Comparison of ENCODE assay signal across 8 cellular contexts in the genomic region with DNA sequence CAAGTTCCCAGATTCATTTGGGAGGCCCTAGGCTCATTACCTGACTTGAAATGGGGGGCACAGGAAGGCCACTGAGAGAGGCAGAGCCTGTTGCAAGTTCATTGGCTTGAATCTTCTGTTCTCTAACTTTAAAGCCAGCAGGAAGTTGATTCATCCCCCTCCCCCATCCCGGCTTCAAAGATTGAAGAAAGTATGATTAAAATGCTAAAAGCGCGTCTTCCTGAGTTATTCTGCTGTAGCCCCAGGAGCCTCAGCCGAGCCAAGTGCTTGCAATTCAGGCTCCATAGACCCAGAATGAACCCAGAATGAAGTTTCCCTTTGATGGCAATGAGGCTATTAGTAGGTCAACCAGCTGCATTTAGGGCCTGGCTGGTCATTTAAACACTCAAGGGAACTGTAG. TPM values are rescaled to one million over a fixed set of nuclear protein-coding genes. Genes with fewer than 3 reads are reported as not detected.
DNase-seq lines count a peak whose midpoint lies in the region; ATAC-seq, FAIRE-seq and TF ChIP-seq lines count a peak whose summit lies in the region.

No MANE protein-coding gene starts in this region.

- H3K9me3 Mint-ChIP-seq in activated naive CD8-positive, alpha-beta T cell treated with anti-CD3 and anti-CD28 coated beads, Interleukin-2, amount 10 ng/mL, durations not matched to agents 7 days and 5 days, result no peaks in the 10 kb centered on the region

- no TSS peak for BruUV-seq in HepG2 (replicated peaks; lab: Mats Ljungman, UMichigan)

- CTCF ChIA-PET in HepG2 (lab: Yijun Ruan, JAX; ENCODE audit: low intra/inter-chr PET ratio, low total read pairs), result no interaction called here

- H4K20me1 ChIP-seq in HepG2 (ENCODE audit: insufficient read depth, low read length) (no peaks in the 10 kb centered on the region), keratinocyte (ENCODE audit: control insufficient read depth, extremely low read depth, insufficient read depth, low read length) (no peaks in the 10 kb centered on the region)

- dilution Hi-C loops in keratinocyte (cut with MboI; ENCODE audit: extremely low pct_ligation_motif_present, low sequenced_read_pairs), result no loop called here

- no peak overlapping the region for H3K4me3 ChIP-seq in liver (ENCODE audit: low read depth in 1 of 3, low read length in 3 of 3)
- H3K4me3 ChIP-seq in HepG2 (replicated peaks in 1 of 3; ENCODE audit: insufficient read depth in 1 of 3, low read depth in 2 of 3, low read length in 3 of 3), result no peak overlapping the region
- H3K4me3 ChIP-seq in keratinocyte (ENCODE audit: control insufficient read depth in 2 of 3, extremely low read depth in 1 of 3, insufficient read depth in 2 of 3, low read depth in 1 of 3, low read length in 3 of 3), result no peak overlapping the region

- H3K9ac ChIP-seq in liver (ENCODE audit: low read depth in 1 of 2, low read length in 2 of 2) (no peak overlapping the region), HepG2 (ENCODE audit: insufficient read depth, low read depth, low read length) (no peak overlapping the region), keratinocyte (ENCODE audit: control insufficient read depth, extremely low read depth, insufficient read depth, low read length) (no peak overlapping the region)

- POLR2A ChIA-PET in HepG2 (lab: Yijun Ruan, JAX), result no interaction called here
- POLR2A ChIA-PET in activated naive CD8-positive, alpha-beta T cell treated with anti-CD3 and anti-CD28 coated beads, Interleukin-2, amount 10 ng/mL, durations not matched to agents 7 days and 5 days (lab: Charles Lee), result interaction anchor here (0.9 to 1.4 kb wide), 3 partner anchors 12 to 27 kb away, joined by 3 to 5 read pairs (median 4); no protein-coding TSS in a partner anchor

- no peak for TF ChIP-seq POLR2A in HepG2 (IDR thresholded peaks at IDR 0.05; ENCODE audit: insufficient read depth in 1 of 2, low read depth in 2 of 2, low read length in 2 of 2)

- no peak for TF ChIP-seq EP300 in HepG2 (IDR thresholded peaks at IDR 0.05; ENCODE audit: low read depth in 2 of 2, low read length in 2 of 2)
- TF ChIP-seq EP300 in HepG2 (CRISPR knock-in tag; IDR thresholded peaks at IDR 0.05; ENCODE audit: borderline replicate concordance), result no peak

- ATAC-seq in HepG2, result no peak
- peak; percentile 50 for ATAC-seq in activated naive CD8-positive, alpha-beta T cell treated with anti-CD3 and anti-CD28 coated beads, Interleukin-2, amount 10 ng/mL, durations not matched to agents 7 days and 5 days (ENCODE audit: low read depth)

- peak overlapping the region; percentile 56 to 66 for H3K27ac ChIP-seq in liver (ENCODE audit: low read depth in 1 of 2, low read length in 2 of 2)
- no peak overlapping the region for H3K27ac ChIP-seq in HepG2 (ENCODE audit: extremely low read length, insufficient read depth, low read length)
- no peak overlapping the region for H3K27ac ChIP-seq in keratinocyte (ENCODE audit: control insufficient read depth, insufficient read depth, low read length)

- H3K4me2 ChIP-seq in HepG2 (ENCODE audit: low read depth, low read length), result no peak overlapping the region
- H3K4me2 ChIP-seq in keratinocyte (ENCODE audit: control insufficient read depth, extremely low read depth, insufficient read depth, low read depth, low read length), result peak overlapping the region; percentile 54

- TF ChIP-seq CTCF in liver (IDR thresholded peaks at IDR 0.05; ENCODE audit: low read depth, low read length, missing input control) (no peak), HepG2 (CRISPR knock-in tag; IDR thresholded peaks at IDR 0.05) (no peak), keratinocyte (optimal IDR thresholded peaks at IDR 0.05 in 1 of 3, IDR thresholded peaks at IDR 0.05 in 1 of 3, conservative IDR thresholded peaks at IDR 0.05 in 1 of 3; ENCODE audit: extremely low read depth in 1 of 3, insufficient read depth in 2 of 3, low read length in 3 of 3) (no peak)

- H3K36me3 ChIP-seq in liver (ENCODE audit: control insufficient read depth in 4 of 4, insufficient read depth in 3 of 4, low read depth in 1 of 4, low read length in 3 of 4) (no peaks in the 10 kb centered on the region), HepG2 (replicated peaks in 1 of 2; ENCODE audit: control insufficient read depth in 1 of 2, insufficient read depth in 2 of 2, low read length in 2 of 2) (peaks cover 0 to 3% of the 10 kb centered on the region in 2 experiments; a peak in 1 of 5 replicates), keratinocyte (ENCODE audit: control insufficient read depth in 2 of 2, extremely low read depth in 1 of 2, insufficient read depth in 2 of 2, low read length in 2 of 2) (no peaks in the 10 kb centered on the region)

- TF ChIP-seq RAD21 in liver (IDR thresholded peaks at IDR 0.05), result no peak
- no peak for TF ChIP-seq RAD21 in HepG2 (CRISPR knock-in tag; IDR thresholded peaks at IDR 0.05)

- 49% methylated on average over 4 of the region's 4 CpGs for WGBS in liver
- WGBS in HepG2 (ENCODE audit: low lambda C conversion rate), result 100% methylated on average over 1 of the region's 4 CpGs

- H3K4me1 ChIP-seq in liver (ENCODE audit: control insufficient read depth in 4 of 4, insufficient read depth in 4 of 4, low read length in 3 of 4) (peaks cover 5 to 27% (median 18%) of the 10 kb centered on the region in 4 donors), HepG2 (ENCODE audit: insufficient read depth, low read length) (0 out of 2 replicates have a peak, but pooled peaks cover 6% of the 10 kb centered on the region), keratinocyte (ENCODE audit: control insufficient read depth, extremely low read depth, insufficient read depth, low read length) (peaks cover 23% of the 10 kb centered on the region)

- intact Hi-C loops in HepG2 (cut with micrococcal nuclease; ENCODE audit: unreplicated experiment), result no loop called here

- peak overlapping the region; percentile 86 for H3K27ac Mint-ChIP-seq in activated naive CD8-positive, alpha-beta T cell treated with anti-CD3 and anti-CD28 coated beads, Interleukin-2, amount 10 ng/mL, durations not matched to agents 7 days and 5 days

- H3K4me1 Mint-ChIP-seq in activated naive CD8-positive, alpha-beta T cell treated with anti-CD3 and anti-CD28 coated beads, Interleukin-2, amount 10 ng/mL, durations not matched to agents 7 days and 5 days, result peaks cover 16% of the 10 kb centered on the region

- H2AFZ ChIP-seq in HepG2 (ENCODE audit: low read length), result no peak overlapping the region
- H2AFZ ChIP-seq in keratinocyte (ENCODE audit: control insufficient read depth, low read length), result peak overlapping the region; percentile 12

- no peak for DNase-seq in HepG2 (ENCODE audit: low spot score)
- no peak for DNase-seq in activated naive CD8-positive, alpha-beta T cell treated with anti-CD3 and anti-CD28 coated beads, Interleukin-2, amount 10 ng/mL, durations not matched to agents 7 days and 5 days
- no peak for DNase-seq in keratinocyte (ENCODE audit: low read depth, low spot score)
- peak; percentile 14 for DNase-seq in urothelium cell line (ENCODE audit: low spot score)
- no peak for DNase-seq in GM19238 (ENCODE audit: insufficient read length, low spot score)
- DNase-seq in NCI-H526 (lab: John Stamatoyannopoulos, UW), result no peak
- no peak for DNase-seq in NCI-H2196 treated with DMSO at 0.1 percent for 48 hours (lab: John Stamatoyannopoulos, UW; ENCODE audit: unreplicated experiment)

- no peaks in the 10 kb centered on the region for H3K9me1 ChIP-seq in keratinocyte (ENCODE audit: control insufficient read depth, extremely low read depth, insufficient read depth, low read length)

- no peak for FAIRE-seq in HepG2 (lab: Jason Lieb, UNC)
- FAIRE-seq in keratinocyte (lab: Jason Lieb, UNC), result no peak
- no peak for FAIRE-seq in urothelium cell line (lab: Jason Lieb, UNC)

- peak overlapping the region; percentile 66 for H3K4me3 Mint-ChIP-seq in activated naive CD8-positive, alpha-beta T cell treated with anti-CD3 and anti-CD28 coated beads, Interleukin-2, amount 10 ng/mL, durations not matched to agents 7 days and 5 days

- H3K79me2 ChIP-seq in HepG2 (ENCODE audit: insufficient read depth, low read length) (no peaks in the 10 kb centered on the region), keratinocyte (ENCODE audit: control insufficient read depth, insufficient read depth, low read length) (no peaks in the 10 kb centered on the region)

- in situ Hi-C loops in HepG2 (cut with HindIII; ENCODE audit: extremely low pct_ligation_motif_present, low pct_unique_long_range_greater_than_20kb), result no loop called here

- no peaks in the 10 kb centered on the region for H3K27me3 Mint-ChIP-seq in activated naive CD8-positive, alpha-beta T cell treated with anti-CD3 and anti-CD28 coated beads, Interleukin-2, amount 10 ng/mL, durations not matched to agents 7 days and 5 days

- no peaks in the 10 kb centered on the region for H3K27me3 ChIP-seq in liver (ENCODE audit: control insufficient read depth in 4 of 4, insufficient read depth in 4 of 4, low read length in 3 of 4)
- H3K27me3 ChIP-seq in HepG2 (ENCODE audit: control insufficient read depth in 1 of 2, insufficient read depth in 2 of 2, low read length in 2 of 2), result no peaks in the 10 kb centered on the region
- H3K27me3 ChIP-seq in keratinocyte (ENCODE audit: control insufficient read depth, extremely low read depth, insufficient read depth, low read length), result no peaks in the 10 kb centered on the region

- H3K9me3 ChIP-seq in liver (ENCODE audit: control insufficient read depth in 4 of 4, low read length in 3 of 4) (no peaks in the 10 kb centered on the region), HepG2 (ENCODE audit: low read length) (no peaks in the 10 kb centered on the region), keratinocyte (ENCODE audit: control insufficient read depth, low read depth, low read length) (no peaks in the 10 kb centered on the region)

- peaks cover 7% of the 10 kb centered on the region for H3K36me3 Mint-ChIP-seq in activated naive CD8-positive, alpha-beta T cell treated with anti-CD3 and anti-CD28 coated beads, Interleukin-2, amount 10 ng/mL, durations not matched to agents 7 days and 5 days

RNA-seq across cellular contexts. Expression of gene CHST7, which starts 14.7 kb away (rescaled TPM):
- total RNA-seq in liver (10 to 100 TPM in 1 of 2 donors, 1 to 10 TPM in 1; 5.8 to 13.2 TPM), HepG2 (2016; rRNA removed; fragmentation: Illumina TruSeq; extraction: Trizol) (2.6 and 5.2 TPM in 2 replicates)
- polyA plus RNA-seq in liver (1 to 10 TPM; 2.9 to 5.7 TPM), HepG2 (2011; rRNA removed) (2.4 and 2.8 TPM in 2 replicates), keratinocyte (0.26 to 0.39 TPM (median 0.27 TPM) in 3 replicates)
- 1.1 and 1.3 TPM in 2 replicates for total RNA-seq in HepG2 (2016; cell fraction: cytosol; rRNA removed; fragmentation: Illumina TruSeq; extraction: Trizol; ENCODE audit: low read depth)
- 2.8 and 5.0 TPM in 2 replicates for total RNA-seq in HepG2 (2016; cell fraction: insoluble cytoplasmic fraction; rRNA removed; fragmentation: Illumina TruSeq; extraction: Trizol)
- 1.9 and 2.2 TPM in 2 replicates for total RNA-seq in HepG2 (2016; cell fraction: membrane; rRNA removed; fragmentation: Illumina TruSeq; extraction: Trizol)
- total RNA-seq in HepG2 (2016; cell fraction: nucleus; rRNA removed; fragmentation: Illumina TruSeq; extraction: Trizol), result 3.6 and 5.2 TPM in 2 replicates
- 3.3 and 4.2 TPM in 2 replicates for polyA plus RNA-seq in HepG2 (2011; cell fraction: cytosol; rRNA removed)
- polyA plus RNA-seq in HepG2 (2011; cell fraction: nucleus; rRNA removed), result 2.5 and 3.6 TPM in 2 replicates
- polyA plus RNA-seq in HepG2 (2012), result 2.3 and 2.6 TPM in 2 replicates
- 0.46 and 0.62 TPM in 2 replicates for polyA plus RNA-seq in HepG2 (2016; cell fraction: cytosol; fragmentation: Illumina TruSeq; extraction: Trizol; ENCODE audit: low read depth)
- polyA plus RNA-seq in HepG2 (2016; cell fraction: insoluble cytoplasmic fraction; fragmentation: Illumina TruSeq; extraction: Trizol; ENCODE audit: low read depth), result 1.7 and 2.0 TPM in 2 replicates
- polyA plus RNA-seq in HepG2 (2016; cell fraction: membrane; fragmentation: Illumina TruSeq; extraction: Trizol; ENCODE audit: low read depth), result 0.87 and 0.94 TPM in 2 replicates
- 3.1 and 3.3 TPM in 2 replicates for polyA plus RNA-seq in HepG2 (2016; cell fraction: nucleus; fragmentation: Illumina TruSeq; extraction: Trizol; ENCODE audit: insufficient read depth, low read depth)
- 0.07 and 5.7 TPM in 2 replicates for polyA minus RNA-seq in HepG2 (2011; rRNA and poly(A)+ RNA removed; ENCODE audit: low replicate concordance)
- 2.6 and 4.3 TPM in 2 replicates for polyA minus RNA-seq in HepG2 (2011; cell fraction: cytosol; rRNA and poly(A)+ RNA removed)
- 3.5 and 4.4 TPM in 2 replicates for polyA minus RNA-seq in HepG2 (2011; cell fraction: nucleus; rRNA and poly(A)+ RNA removed)
- total RNA-seq in activated naive CD8-positive, alpha-beta T cell treated with anti-CD3 and anti-CD28 coated beads, Interleukin-2, amount 10 ng/mL, durations not matched to agents 7 days and 5 days, result 1 to 10 TPM; 5.7 to 6.7 TPM
- 0.64 TPM for polyA plus RNA-seq in keratinocyte (2011; ENCODE audit: low read depth)
- polyA plus RNA-seq in keratinocyte (2011; cell fraction: cytosol; rRNA removed), result 0.21 and 0.26 TPM in 2 replicates
- 0.28 and 0.33 TPM in 2 replicates for polyA plus RNA-seq in keratinocyte (2011; cell fraction: nucleus; rRNA removed)
- 0.59 and 0.66 TPM in 2 replicates for polyA plus RNA-seq in keratinocyte (2012; ENCODE audit: low replicate concordance)
- 0.72 TPM in 1 of 3 replicates, not detected in the others for polyA minus RNA-seq in keratinocyte
- polyA minus RNA-seq in keratinocyte (2011; cell fraction: cytosol; rRNA and poly(A)+ RNA removed), result 0.77 TPM
- 0.54 and 0.74 TPM in 2 replicates for polyA minus RNA-seq in keratinocyte (2011; cell fraction: nucleus; rRNA and poly(A)+ RNA removed)

RNA-seq across cellular contexts. Expression of gene ZNF674, which starts 43.0 kb away (rescaled TPM):
- total RNA-seq in liver, result 1 to 10 TPM; 2.2 to 3.6 TPM
- polyA plus RNA-seq in liver, result 1 to 10 TPM in 1 of 2 donors, under 1 TPM in 1; 0.84 to 2.0 TPM
- total RNA-seq in HepG2 (2016; rRNA removed; fragmentation: Illumina TruSeq; extraction: Trizol), result 3.5 and 4.2 TPM in 2 replicates
- 0.35 and 1.0 TPM in 2 replicates for total RNA-seq in HepG2 (2016; cell fraction: cytosol; rRNA removed; fragmentation: Illumina TruSeq; extraction: Trizol; ENCODE audit: low read depth)
- 2.6 and 4.7 TPM in 2 replicates for total RNA-seq in HepG2 (2016; cell fraction: insoluble cytoplasmic fraction; rRNA removed; fragmentation: Illumina TruSeq; extraction: Trizol)
- total RNA-seq in HepG2 (2016; cell fraction: membrane; rRNA removed; fragmentation: Illumina TruSeq; extraction: Trizol), result 1.1 and 1.5 TPM in 2 replicates
- 2.3 and 4.8 TPM in 2 replicates for total RNA-seq in HepG2 (2016; cell fraction: nucleus; rRNA removed; fragmentation: Illumina TruSeq; extraction: Trizol)
- polyA plus RNA-seq in HepG2 (2011; rRNA removed), result 2.9 and 4.0 TPM in 2 replicates
- polyA plus RNA-seq in HepG2 (2011; cell fraction: cytosol; rRNA removed), result 1.3 and 2.6 TPM in 2 replicates
- polyA plus RNA-seq in HepG2 (2011; cell fraction: nucleus; rRNA removed), result 4.5 and 5.2 TPM in 2 replicates
- polyA plus RNA-seq in HepG2 (2012), result 1.7 and 2.4 TPM in 2 replicates
- polyA plus RNA-seq in HepG2 (2016; cell fraction: cytosol; fragmentation: Illumina TruSeq; extraction: Trizol; ENCODE audit: low read depth), result 0.17 and 0.28 TPM in 2 replicates
- 2.6 and 3.3 TPM in 2 replicates for polyA plus RNA-seq in HepG2 (2016; cell fraction: insoluble cytoplasmic fraction; fragmentation: Illumina TruSeq; extraction: Trizol; ENCODE audit: low read depth)
- polyA plus RNA-seq in HepG2 (2016; cell fraction: membrane; fragmentation: Illumina TruSeq; extraction: Trizol; ENCODE audit: low read depth), result 0.33 and 0.52 TPM in 2 replicates
- 5.1 and 5.8 TPM in 2 replicates for polyA plus RNA-seq in HepG2 (2016; cell fraction: nucleus; fragmentation: Illumina TruSeq; extraction: Trizol; ENCODE audit: insufficient read depth, low read depth)
- polyA minus RNA-seq in HepG2 (2011; rRNA and poly(A)+ RNA removed; ENCODE audit: low replicate concordance), result 9.1 and 19.5 TPM in 2 replicates
- polyA minus RNA-seq in HepG2 (2011; cell fraction: cytosol; rRNA and poly(A)+ RNA removed), result 1.8 and 2.8 TPM in 2 replicates
- polyA minus RNA-seq in HepG2 (2011; cell fraction: nucleus; rRNA and poly(A)+ RNA removed), result 6.8 and 9.7 TPM in 2 replicates
- total RNA-seq in activated naive CD8-positive, alpha-beta T cell treated with anti-CD3 and anti-CD28 coated beads, Interleukin-2, amount 10 ng/mL, durations not matched to agents 7 days and 5 days, result 1 to 10 TPM; 4.7 to 5.4 TPM
- polyA plus RNA-seq in keratinocyte, result 1.4 to 2.7 TPM (median 2.1 TPM) in 3 replicates
- polyA plus RNA-seq in keratinocyte (2011; ENCODE audit: low read depth), result 1.4 TPM
- 0.66 and 1.0 TPM in 2 replicates for polyA plus RNA-seq in keratinocyte (2011; cell fraction: cytosol; rRNA removed)
- polyA plus RNA-seq in keratinocyte (2011; cell fraction: nucleus; rRNA removed), result 2.4 and 3.3 TPM in 2 replicates
- polyA plus RNA-seq in keratinocyte (2012; ENCODE audit: low replicate concordance), result 1.6 and 2.0 TPM in 2 replicates
- 3.6 to 6.8 TPM (median 5.7 TPM) in 3 replicates for polyA minus RNA-seq in keratinocyte
- 2.3 TPM for polyA minus RNA-seq in keratinocyte (2011; cell fraction: cytosol; rRNA and poly(A)+ RNA removed)
- polyA minus RNA-seq in keratinocyte (2011; cell fraction: nucleus; rRNA and poly(A)+ RNA removed), result 3.2 and 5.8 TPM in 2 replicates

Comparison
In these comparisons a context has a peak if more than half of its experiments do, and no peak if none do; other contexts are left out.
1. H3K27ac ChIP-seq: peak in liver (2 of 2); none in HepG2 (single experiment) and keratinocyte (single experiment).